ENCODE assay signal across 8 cellular contexts in genomic region chr17:56891751-56892150, GRCh38. TPM values are rescaled to one million over a fixed set of nuclear protein-coding genes. Genes with fewer than 3 reads are reported as not detected.
A peak's percentile ranks its signal among the peaks of the same experiment; 100 is the strongest.
DNase-seq lines count a peak whose midpoint lies in the region; ATAC-seq and TF ChIP-seq lines count a peak whose summit lies in the region.

No MANE protein-coding gene starts in this region.

- H3K36me3 Mint-ChIP-seq in CD4-positive, alpha-beta memory T cell: peaks cover 82 to 89% of the 10 kb centered on the region in 2 donors
- peaks cover 70% of the 10 kb centered on the region for H3K36me3 Mint-ChIP-seq in Calu3 (ENCODE audit: insufficient read depth, unreplicated experiment)

- no TSS peak for BruUV-seq in Calu3 (replicated peaks; lab: Mats Ljungman, UMichigan)

- POLR2A ChIA-PET in CD4-positive, alpha-beta memory T cell (lab: Charles Lee; ENCODE audit: partially characterized antibody): interaction anchor here (1.1 to 2.0 kb wide), 2 partner anchors 22 to 57 kb away, joined by 3 to 5 read pairs; partner anchors contain the start of gene TRIM25

- no peak overlapping the region for H3K27ac ChIP-seq in CD4-positive, alpha-beta memory T cell (ENCODE audit: low read depth, low read length)
- H3K27ac ChIP-seq in VCaP: no peak overlapping the region

- H3K27me3 ChIP-seq in CD4-positive, alpha-beta memory T cell (ENCODE audit: insufficient read depth, low read length): no peaks in the 10 kb centered on the region

- peaks cover 0 to 25% (median 10%) of the 10 kb centered on the region in 8 donors for H3K9me3 Mint-ChIP-seq in CD4-positive, alpha-beta memory T cell
- H3K9me3 Mint-ChIP-seq in Calu3 (ENCODE audit: low read depth, unreplicated experiment): peaks cover 11% of the 10 kb centered on the region

- no peak overlapping the region for H3K4me3 ChIP-seq in CD4-positive, alpha-beta memory T cell (ENCODE audit: low read length in 2 of 2)

- peak; percentile 20 to 44 (median 33) for DNase-seq in CD4-positive, alpha-beta memory T cell
- DNase-seq in effector CD8-positive, alpha-beta T cell (lab: John Stamatoyannopoulos, UW): peak; percentile 43
- DNase-seq in posterior vena cava (ENCODE audit: low spot score) (peak; percentile 87), NCI-H82 treated with DMSO at 0.1 percent for 48 hours (lab: John Stamatoyannopoulos, UW; ENCODE audit: unreplicated experiment) (no peak), Calu3 (no peak)

- no peaks in the 10 kb centered on the region for H3K27me3 Mint-ChIP-seq in CD4-positive, alpha-beta memory T cell
- H3K27me3 Mint-ChIP-seq in Calu3 (ENCODE audit: unreplicated experiment): no peaks in the 10 kb centered on the region

- H3K36me3 ChIP-seq in CD4-positive, alpha-beta memory T cell (ENCODE audit: insufficient read depth, low read length): peaks cover 59% of the 10 kb centered on the region

- CTCF ChIA-PET in CD4-positive, alpha-beta memory T cell (lab: Charles Lee; ENCODE audit: partially characterized antibody): interaction anchor here (1.4 to 7.1 kb wide), 3 partner anchors 18 to 54 kb away, joined by 3 to 53 read pairs (median 10); no protein-coding TSS in a partner anchor
- CTCF ChIA-PET in Calu3 (lab: Charles Lee): interaction anchor here (0.6 kb wide), 1 partner anchor 28 kb away, joined by 3 read pairs; no protein-coding TSS in a partner anchor

- H3K27ac Mint-ChIP-seq in CD4-positive, alpha-beta memory T cell: peak overlapping the region in 1 of 7 donors; percentile 41
- no peak overlapping the region for H3K27ac Mint-ChIP-seq in Calu3 (ENCODE audit: unreplicated experiment)

- no peak overlapping the region for H3K4me3 Mint-ChIP-seq in CD4-positive, alpha-beta memory T cell
- no peak overlapping the region for H3K4me3 Mint-ChIP-seq in Calu3 (ENCODE audit: low read depth, unreplicated experiment)

- intact Hi-C loops in CD4-positive, alpha-beta memory T cell (cut with micrococcal nuclease): loop anchor here (1.0 kb wide), 1 partner anchor 49 kb away; no protein-coding TSS in a partner anchor
- intact Hi-C loops in posterior vena cava (cut with DNase I): no loop called here
- intact Hi-C loops in Calu3 (cut with micrococcal nuclease; ENCODE audit: unreplicated experiment): no loop called here

- TF ChIP-seq CTCF in VCaP (conservative IDR thresholded peaks at IDR 0.05): 0 out of 2 replicates have a peak, but pooled peaks have one; percentile 18
- TF ChIP-seq CTCF in Calu3 (IDR thresholded peaks at IDR 0.05; ENCODE audit: unreplicated experiment): no peak

- H3K4me1 ChIP-seq in CD4-positive, alpha-beta memory T cell (ENCODE audit: insufficient read depth, low read length): no peaks in the 10 kb centered on the region

- H3K9me3 ChIP-seq in CD4-positive, alpha-beta memory T cell (ENCODE audit: control insufficient read depth in 1 of 2, low read length in 2 of 2): peaks cover 0 to 5% of the 10 kb centered on the region in 2 donors

- ATAC-seq in HG02970 (IDR thresholded peaks at IDR 0.05; ENCODE audit: low FRiP score, unreplicated experiment) (no peak), GM19463 (IDR thresholded peaks at IDR 0.05; ENCODE audit: unreplicated experiment) (no peak)

- peaks cover 0 to 3% (median 0%) of the 10 kb centered on the region in 4 donors for H3K4me1 Mint-ChIP-seq in CD4-positive, alpha-beta memory T cell
- H3K4me1 Mint-ChIP-seq in Calu3 (ENCODE audit: low read depth, unreplicated experiment): peaks cover 9% of the 10 kb centered on the region

RNA-seq across cellular contexts. Expression of gene TRIM25, which starts 22.1 kb away (rescaled TPM):
- 10 to 100 TPM; 58.4 to 62.7 TPM for total RNA-seq in CD4-positive, alpha-beta memory T cell
- polyA plus RNA-seq in CD4-positive, alpha-beta memory T cell: 1 to 10 TPM; 2.9 to 8.3 TPM
- total RNA-seq in posterior vena cava (10 to 100 TPM; 43.2 to 54.0 TPM), Calu3 (2022) (107 and 144 TPM in 2 replicates)

RNA-seq across cellular contexts. Expression of gene DGKE, which starts 57.8 kb away (rescaled TPM):
- total RNA-seq in CD4-positive, alpha-beta memory T cell: 10 to 100 TPM; 36.7 to 37.7 TPM
- polyA plus RNA-seq in CD4-positive, alpha-beta memory T cell: 1 to 10 TPM; 4.3 to 7.2 TPM
- 1 to 10 TPM; 7.6 to 9.8 TPM for total RNA-seq in posterior vena cava
- total RNA-seq in Calu3 (2022): 10.0 and 12.5 TPM in 2 replicates

RNA-seq across cellular contexts. Expression of gene C17orf67, which starts 58.0 kb away (rescaled TPM):
- total RNA-seq in CD4-positive, alpha-beta memory T cell: 10 to 100 TPM in 1 of 2 experiments, 1 to 10 TPM in 1; 9.5 to 11.2 TPM
- polyA plus RNA-seq in CD4-positive, alpha-beta memory T cell: 1 to 10 TPM in 1 of 2 donors, under 1 TPM in 1; 0.81 to 2.9 TPM
- total RNA-seq in posterior vena cava (1 to 10 TPM; 2.1 to 2.7 TPM), Calu3 (2022) (4.6 and 5.9 TPM in 2 replicates)

Comparison
In these comparisons a context has a peak if more than half of its experiments do, and no peak if none do; other contexts are left out.
1. DNase-seq: peak in CD4-positive, alpha-beta memory T cell (5 of 5), effector CD8-positive, alpha-beta T cell (single experiment) and posterior vena cava (single experiment); none in NCI-H82 treated with DMSO at 0.1 percent for 48 hours (single experiment) and Calu3 (single experiment).